Comparison of ENCODE assay signal across 19 cellular contexts in genomic region chr1:116493484-116494350, GRCh38.
DNase-seq lines count a peak whose midpoint lies in the region; ATAC-seq and TF ChIP-seq lines count a peak whose summit lies in the region.
"Had no signal": no experiment of that assay in that cellular context is flagged by ENCODE, and none has a peak within 500 bp of the region (broad histone marks: within the 10 kb centered on the region; RNA-seq: fewer than 3 reads in every experiment).

No MANE protein-coding gene starts in this region.

- peak overlapping the region; percentile 41 for H2AFZ ChIP-seq in neuron (ENCODE audit: low read depth, low read length)

- H3K9me3 Mint-ChIP-seq in Calu3 (ENCODE audit: low read depth, unreplicated experiment) (no peaks in the 10 kb centered on the region), endodermal cell (no peaks in the 10 kb centered on the region)
- H3K9me3 Mint-ChIP-seq: CD8-positive, alpha-beta memory T cell; stimulated activated naive CD8-positive, alpha-beta T cell treated with anti-CD3 and anti-CD28 coated beads, Interleukin-15, amount 100 ng/mL, for 72 hours had no signal

- H3K27ac Mint-ChIP-seq in Calu3 (ENCODE audit: unreplicated experiment) (peak overlapping the region; percentile 67), endodermal cell (no peak overlapping the region)

- no peak for ATAC-seq in GM19397 (IDR thresholded peaks at IDR 0.05; ENCODE audit: unreplicated experiment)
- ATAC-seq: heart right ventricle; stimulated activated naive CD8-positive, alpha-beta T cell treated with anti-CD3 and anti-CD28 coated beads, Interleukin-15, amount 100 ng/mL, for 72 hours had no signal

- H3K27me3 Mint-ChIP-seq in Calu3 (ENCODE audit: unreplicated experiment) (no peaks in the 10 kb centered on the region), endodermal cell (ENCODE audit: insufficient read depth) (no peaks in the 10 kb centered on the region)
- H3K27me3 Mint-ChIP-seq: stimulated activated naive CD8-positive, alpha-beta T cell treated with anti-CD3 and anti-CD28 coated beads, Interleukin-15, amount 100 ng/mL, for 72 hours had no signal

- H3K4me1 ChIP-seq in NT2/D1 (ENCODE audit: insufficient read depth, insufficient read length) (peaks cover 15% of the 10 kb centered on the region), endodermal cell (ENCODE audit: control insufficient read depth, insufficient read depth, low read length) (peaks cover 7% of the 10 kb centered on the region), neuron (ENCODE audit: insufficient read depth, low read length) (peaks cover 23% of the 10 kb centered on the region)

- peaks cover 19% of the 10 kb centered on the region for H3K36me3 Mint-ChIP-seq in Calu3 (ENCODE audit: insufficient read depth, unreplicated experiment)
- no peaks in the 10 kb centered on the region for H3K36me3 Mint-ChIP-seq in endodermal cell (ENCODE audit: low read depth)
- H3K36me3 Mint-ChIP-seq: CD8-positive, alpha-beta memory T cell had no signal

- no peaks in the 10 kb centered on the region for H3K9me3 ChIP-seq in NT2/D1 (ENCODE audit: insufficient read depth, low read length)
- no peaks in the 10 kb centered on the region for H3K9me3 ChIP-seq in endodermal cell (ENCODE audit: control insufficient read depth, low read length)
- no peaks in the 10 kb centered on the region for H3K9me3 ChIP-seq in neuron (ENCODE audit: low read length)
- H3K9me3 ChIP-seq: heart right ventricle had no signal

- WGBS in endodermal cell (ENCODE audit: insufficient coverage in 1 of 2, insufficient read length in 1 of 2), 2 experiments = 96 to 97% methylated on average over 24 to 29 of the region's 29 CpGs

- intact Hi-C loops in Calu3 (cut with micrococcal nuclease; ENCODE audit: unreplicated experiment) = no loop called here

- no peaks in the 10 kb centered on the region for H3K27me3 ChIP-seq in NT2/D1 (ENCODE audit: insufficient read depth, insufficient read length)
- no peaks in the 10 kb centered on the region for H3K27me3 ChIP-seq in endodermal cell (ENCODE audit: control insufficient read depth, insufficient read depth, low read length, poor library complexity, severe bottlenecking)
- peaks cover 4% of the 10 kb centered on the region for H3K27me3 ChIP-seq in neuron (ENCODE audit: insufficient read depth, low read length)
- H3K27me3 ChIP-seq: heart right ventricle had no signal

- H3K36me3 ChIP-seq in NT2/D1 (ENCODE audit: insufficient read depth, insufficient read length, low read length) = no peaks in the 10 kb centered on the region
- no peaks in the 10 kb centered on the region for H3K36me3 ChIP-seq in endodermal cell (ENCODE audit: control insufficient read depth, insufficient read depth, low read length)
- no peaks in the 10 kb centered on the region for H3K36me3 ChIP-seq in neuron (ENCODE audit: insufficient read depth, low read length)
- H3K36me3 ChIP-seq: heart right ventricle had no signal

- CTCF ChIA-PET in Calu3 (lab: Charles Lee) = interaction anchor here (1.5 to 1.7 kb wide), 2 partner anchors 8 to 355 kb away, joined by 3 to 4 read pairs; no protein-coding TSS in a partner anchor

- DNase-seq in Calu3 = no peak
- DNase-seq in NT2/D1 (ENCODE audit: low read depth, low spot score) = no peak
- no peak for DNase-seq in endodermal cell
- DNase-seq in HT-29 (ENCODE audit: low spot score) = no peak
- no peak for DNase-seq in NCI-H2107 treated with DMSO at 0.1 percent for 48 hours (lab: John Stamatoyannopoulos, UW; ENCODE audit: unreplicated experiment)
- DNase-seq in stimulated activated CD4-positive, alpha-beta T cell treated with anti-CD3 and anti-CD28 coated beads, Interleukin-4, amount 100 ng/mL, for 24 hours = no peak
- DNase-seq: activated CD4-positive, alpha-beta T cell treated with anti-CD3 and anti-CD28 coated beads, Interleukin-2, amount 50 U/mL, for 1 hour; activated CD8-positive, alpha-beta memory T cell treated with anti-CD3 and anti-CD28 coated beads, Interleukin-2, amount 50 U/mL, for 48 hours; activated gamma-delta T cell treated with Interleukin-2 at 50 U/mL for 16 hours; CD8-positive, alpha-beta memory T cell; DND-41; GOT3; heart right ventricle; stimulated activated CD4-positive, alpha-beta T cell treated with anti-CD3 and anti-CD28 coated beads, Interleukin-1b, Interleukin-23, amount 100 ng/mL, for 48 hours; stimulated activated naive CD8-positive, alpha-beta T cell treated with anti-CD3 and anti-CD28 coated beads, Interleukin-15, amount 100 ng/mL, for 72 hours; SW 1271 had no signal

- H3K4me3 Mint-ChIP-seq in Calu3 (ENCODE audit: low read depth, unreplicated experiment) (no peak overlapping the region), endodermal cell (no peak overlapping the region)
- H3K4me3 Mint-ChIP-seq: CD8-positive, alpha-beta memory T cell; stimulated activated naive CD8-positive, alpha-beta T cell treated with anti-CD3 and anti-CD28 coated beads, Interleukin-15, amount 100 ng/mL, for 72 hours had no signal

- H3K4me3 ChIP-seq in NT2/D1 (ENCODE audit: insufficient read length, low read depth) (no peak overlapping the region), endodermal cell (ENCODE audit: low read length) (no peak overlapping the region), neuron (ENCODE audit: low read length) (no peak overlapping the region)
- H3K4me3 ChIP-seq: heart right ventricle had no signal

- H3K9ac ChIP-seq in NT2/D1 (ENCODE audit: insufficient read length, low read depth) (peak overlapping the region; percentile 70), endodermal cell (ENCODE audit: extremely low read depth, low read length, poor library complexity, severe bottlenecking) (no peak overlapping the region)

- no peak for TF ChIP-seq CTCF in Calu3 (IDR thresholded peaks at IDR 0.05; ENCODE audit: unreplicated experiment)
- no peak for TF ChIP-seq CTCF in endodermal cell (conservative IDR thresholded peaks at IDR 0.05)

- BruUV-seq in Calu3 (replicated peaks; lab: Mats Ljungman, UMichigan) = no TSS peak

- H3K4me1 Mint-ChIP-seq in Calu3 (ENCODE audit: low read depth, unreplicated experiment) (peaks cover 77% of the 10 kb centered on the region), endodermal cell (peaks cover 28% of the 10 kb centered on the region)

- peak overlapping the region; percentile 94 for H3K27ac ChIP-seq in endodermal cell (ENCODE audit: low read depth, low read length)
- H3K27ac ChIP-seq: HL-60 had no signal
